Comparison of ENCODE assay signal across 8 cellular contexts in the genomic region with DNA sequence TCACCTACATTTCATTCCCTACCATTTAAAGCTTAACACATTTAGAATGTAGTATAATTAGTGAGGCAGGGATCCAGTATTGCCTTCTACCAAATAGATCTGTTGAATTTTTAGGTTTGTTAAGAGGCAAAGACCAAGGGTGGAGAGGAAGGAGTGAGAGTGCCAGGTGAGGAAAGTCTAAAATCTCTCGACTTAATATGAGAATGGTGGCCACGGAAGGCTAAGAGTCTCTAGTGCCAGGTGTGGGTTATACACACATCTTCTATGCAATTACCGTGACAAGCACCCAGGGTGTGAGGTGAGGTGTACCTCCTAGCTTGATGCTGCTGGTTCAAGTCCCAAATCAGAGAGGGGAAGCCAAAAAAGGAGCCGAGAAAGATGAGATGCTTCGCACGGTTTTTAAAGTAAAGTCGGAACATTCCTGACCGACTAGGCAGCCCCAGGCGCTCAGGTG. TPM values are rescaled to one million over a fixed set of nuclear protein-coding genes. Genes with fewer than 3 reads are reported as not detected.
DNase-seq lines count a peak whose midpoint lies in the region; ATAC-seq, FAIRE-seq and TF ChIP-seq lines count a peak whose summit lies in the region.

No MANE protein-coding gene starts in this region.

- no peaks in the 10 kb centered on the region for H3K79me1 ChIP-seq in mesenchymal stem cell (replicated peaks; ENCODE audit: low read length, poor library complexity, severe bottlenecking)

- peak overlapping the region in 1 of 2 experiments; percentile 48 for H2BK12ac ChIP-seq in mesenchymal stem cell (ENCODE audit: low read length in 2 of 2)

- in situ Hi-C loops in GM12878 (cut with MboI): no loop called here

- intact Hi-C loops in GM12878 (cut with micrococcal nuclease; ENCODE audit: unreplicated experiment): no loop called here

- POLR2A ChIA-PET in GM12878 (lab: Charles Lee): interaction anchor here (0.6 to 0.7 kb wide), 2 partner anchors 216 to 220 kb away, joined by 3 to 5 read pairs; no protein-coding TSS in a partner anchor

- H3K79me2 ChIP-seq in GM12878 (ENCODE audit: control insufficient read depth, insufficient read depth, low read length): no peaks in the 10 kb centered on the region

- no peak overlapping the region for H2AK5ac ChIP-seq in mesenchymal stem cell (ENCODE audit: low read length, severe bottlenecking)

- no peak overlapping the region for H3K4ac ChIP-seq in mesenchymal stem cell (ENCODE audit: low read depth in 1 of 2, low read length in 2 of 2)

- WGBS in HUES64: 5% methylated on average over 9 of the region's 9 CpGs
- WGBS in GM12878 (ENCODE audit: insufficient coverage, insufficient replicate concordance, low lambda C conversion rate, missing lambda C conversion rate): 1% methylated on average over 9 of the region's 9 CpGs
- WGBS in mesenchymal stem cell: 18% methylated on average over 9 of the region's 9 CpGs

- H4K20me1 ChIP-seq in GM12878 (ENCODE audit: control insufficient read depth, insufficient read depth): no peaks in the 10 kb centered on the region

- ATAC-seq in GM21423 (IDR thresholded peaks at IDR 0.05; ENCODE audit: unreplicated experiment) (peak; percentile 1), GM12878 (peak; percentile 6; the same call in 2 of the 3 replicates)

- no peak overlapping the region for H3K27ac ChIP-seq in HUES64 (ENCODE audit: low read depth, low read length)
- no peak overlapping the region for H3K27ac ChIP-seq in GM12878 (ENCODE audit: control insufficient read depth, insufficient read depth)
- H3K27ac ChIP-seq in mesenchymal stem cell (ENCODE audit: low read length, poor library complexity, severe bottlenecking): peak overlapping the region; percentile 59

- H3K14ac ChIP-seq in mesenchymal stem cell (ENCODE audit: low read length in 2 of 2): peak overlapping the region in 1 of 2 experiments; percentile 11

- BruUV-seq in GM12878 (replicated peaks; lab: Mats Ljungman, UMichigan): no TSS peak

- no peak for TF ChIP-seq POLR2A in GM12878 (IDR thresholded peaks at IDR 0.05; ENCODE audit: low read depth, low read length)

- peaks cover 13% of the 10 kb centered on the region for H3K4me1 ChIP-seq in HUES64 (ENCODE audit: insufficient read depth, low read length)
- H3K4me1 ChIP-seq in GM12878 (ENCODE audit: control insufficient read depth, insufficient read depth, low read length): no peaks in the 10 kb centered on the region
- no peaks in the 10 kb centered on the region for H3K4me1 ChIP-seq in mesenchymal stem cell (ENCODE audit: control insufficient read depth, insufficient read depth, low read depth, low read length)

- no peak overlapping the region for H3K23ac ChIP-seq in mesenchymal stem cell (ENCODE audit: low read length in 2 of 2)

- FAIRE-seq in GM12878 (lab: Jason Lieb, UNC): no peak

- CTCF ChIA-PET in GM12878 (lab: Yijun Ruan, JAX): interaction anchor here (3.0 kb wide), 1 partner anchor 40 kb away, joined by 27 read pairs; no protein-coding TSS in a partner anchor

- RAD21 ChIA-PET in GM12878 (lab: Charles Lee; ENCODE audit: unreplicated experiment): interaction anchor here (0.5 to 1.0 kb wide), 2 partner anchors 24 to 566 kb away, joined by 3 to 4 read pairs; a partner anchor contains a TSS

- H3K4me3 ChIP-seq in HUES64 (ENCODE audit: low read length): peak overlapping the region; percentile 80
- H3K4me3 ChIP-seq in GM12878: peak overlapping the region; percentile 69
- peak overlapping the region; percentile 72 to 95 for H3K4me3 ChIP-seq in mesenchymal stem cell (ENCODE audit: insufficient read depth in 1 of 2, low read depth in 1 of 2, low read length in 2 of 2)

- no peak overlapping the region for H4K91ac ChIP-seq in mesenchymal stem cell (ENCODE audit: low read length)

- H4K8ac ChIP-seq in mesenchymal stem cell (ENCODE audit: low read length): no peak overlapping the region

- peak overlapping the region; percentile 18 to 45 for H3K18ac ChIP-seq in mesenchymal stem cell (ENCODE audit: low read depth in 1 of 2, low read length in 2 of 2)

- H2AFZ ChIP-seq in GM12878 (ENCODE audit: control insufficient read depth, low read depth, low read length) (peak overlapping the region; percentile 80), mesenchymal stem cell (ENCODE audit: low read depth, low read length) (peak overlapping the region; percentile 66)

- H2BK15ac ChIP-seq in mesenchymal stem cell (ENCODE audit: low read depth, poor library complexity, severe bottlenecking): no peak overlapping the region

- no peak overlapping the region for H2BK5ac ChIP-seq in mesenchymal stem cell (ENCODE audit: low read depth, low read length, poor library complexity, severe bottlenecking)

- H3K4me2 ChIP-seq in GM12878 (ENCODE audit: control insufficient read depth, insufficient read depth) (peak overlapping the region; percentile 55), mesenchymal stem cell (ENCODE audit: low read length, poor library complexity, severe bottlenecking) (peak overlapping the region; percentile 51)

- no peak for TF ChIP-seq EP300 in GM12878 (IDR thresholded peaks at IDR 0.05; ENCODE audit: borderline replicate concordance in 1 of 2, control insufficient read depth in 1 of 2, low read depth in 2 of 2, low read length in 2 of 2)

- H3K27me3 ChIP-seq in HUES64 (ENCODE audit: insufficient read depth, low read length) (peaks cover 19% of the 10 kb centered on the region), GM12878 (replicated peaks in 1 of 2; ENCODE audit: control insufficient read depth in 2 of 2, insufficient read depth in 2 of 2, low read length in 1 of 2) (peaks cover 0 to 3% of the 10 kb centered on the region in 2 experiments; a peak in 1 of 4 replicates), mesenchymal stem cell (ENCODE audit: control insufficient read depth in 1 of 2, insufficient read depth in 1 of 2, low read length in 2 of 2) (no peaks in the 10 kb centered on the region)

- no peak for TF ChIP-seq RAD21 in GM12878 (IDR thresholded peaks at IDR 0.05; ENCODE audit: insufficient read depth, low read depth, low read length)

- H3K9me3 ChIP-seq in HUES64 (ENCODE audit: insufficient read depth, low read depth, low read length): no peaks in the 10 kb centered on the region
- H3K9me3 ChIP-seq in GM12878 (replicated peaks; ENCODE audit: control insufficient read depth, insufficient read depth, low read length): no peaks in the 10 kb centered on the region
- H3K9me3 ChIP-seq in mesenchymal stem cell (ENCODE audit: control insufficient read depth, low read length): no peaks in the 10 kb centered on the region

- no peak for TF ChIP-seq CTCF in GM12878 (IDR thresholded peaks at IDR 0.05 in 2 of 3, conservative IDR thresholded peaks at IDR 0.05 in 1 of 3; ENCODE audit: control insufficient read depth in 2 of 3, extremely low read depth in 1 of 3, insufficient read depth in 1 of 3, low read depth in 3 of 3, low read length in 3 of 3)

- H2BK120ac ChIP-seq in mesenchymal stem cell (ENCODE audit: low read depth, low read length): no peak overlapping the region

- DNase-seq in ELR (ENCODE audit: low read depth): peak; percentile 2
- DNase-seq in GM12878 (ENCODE audit: low read depth, low spot score): no peak
- DNase-seq in mesenchymal stem cell: no peak
- no peak for DNase-seq in ecto neural progenitor cell (ENCODE audit: low spot score)
- DNase-seq in KG1 (lab: John Stamatoyannopoulos, UW): no peak
- DNase-seq in stimulated activated CD4-positive, alpha-beta T cell treated with anti-CD3 and anti-CD28 coated beads, Interleukin-1b, Interleukin-23, amount 100 ng/mL, for 48 hours: no peak

- H3K9ac ChIP-seq in HUES64 (ENCODE audit: low read depth, low read length): peak overlapping the region; percentile 16; the same call in 1 of the 2 replicates
- no peak overlapping the region for H3K9ac ChIP-seq in GM12878 (ENCODE audit: control insufficient read depth, insufficient read depth, low read length)
- peak overlapping the region; percentile 93 for H3K9ac ChIP-seq in mesenchymal stem cell (ENCODE audit: low read length)

- SMC1A ChIA-PET in GM12878 (lab: Charles Lee; ENCODE audit: uncharacterized antibody, unreplicated experiment): interaction anchor here (0.6 to 1.6 kb wide), 2 partner anchors 24 to 286 kb away, joined by 3 to 8 read pairs; a partner anchor contains a TSS

- H3K36me3 ChIP-seq in HUES64 (ENCODE audit: insufficient read depth, low read length): no peaks in the 10 kb centered on the region
- H3K36me3 ChIP-seq in GM12878 (ENCODE audit: control insufficient read depth in 2 of 2, insufficient read depth in 2 of 2, low read length in 1 of 2): no peaks in the 10 kb centered on the region
- no peaks in the 10 kb centered on the region for H3K36me3 ChIP-seq in mesenchymal stem cell (ENCODE audit: control insufficient read depth in 1 of 2, insufficient read depth in 2 of 2, low read depth in 1 of 2, low read length in 2 of 2)

RNA-seq across cellular contexts. Expression of a gene that starts 0.4 kb away (rescaled TPM):
- 0.40 TPM for polyA plus RNA-seq in HUES64 (2013, experiment 1 of 2)
- 0.32 TPM for polyA plus RNA-seq in HUES64 (2013, experiment 2 of 2)
- 0.29 and 0.49 TPM in 2 replicates for total RNA-seq in GM12878 (2013; cell fraction: nucleolus; rRNA removed)
- 0.05 TPM in 1 of 2 replicates, not detected in the other for total RNA-seq in GM12878 (2014; rRNA removed)
- total RNA-seq in GM12878 (2014; rRNA removed; fragmentation: Illumina TruSeq; extraction: Trizol): 0.04 TPM in 1 of 2 replicates, not detected in the other
- total RNA-seq in GM12878 (2021): not detected in 2 replicates
- polyA plus RNA-seq in GM12878 (2011; ENCODE audit: low read depth): not detected
- 0.03 and 0.08 TPM in 2 replicates for polyA plus RNA-seq in GM12878 (2011; rRNA removed)
- 0.03 TPM in 1 of 2 replicates, not detected in the other for polyA plus RNA-seq in GM12878 (2011; cell fraction: cytosol; rRNA removed)
- 0.07 and 0.23 TPM in 2 replicates for polyA plus RNA-seq in GM12878 (2011; cell fraction: nucleus; rRNA removed)
- 0.04 TPM in 1 of 2 replicates, not detected in the other for polyA plus RNA-seq in GM12878 (2012)
- polyA plus RNA-seq in GM12878 (2014; fragmentation: Illumina TruSeq; extraction: Trizol): not detected in 2 replicates
- not detected for polyA plus RNA-seq in GM12878 (2014; fragmentation: Nextera tagmentation; extraction: Ambion mirVana)
- polyA plus RNA-seq in GM12878 (2014; rRNA removed): not detected in 2 replicates
- polyA plus RNA-seq in GM12878 (2016; fragmentation: Nextera tagmentation; extraction: Ambion mirVana): not detected
- not detected in 2 replicates for polyA minus RNA-seq in GM12878 (2011; rRNA and poly(A)+ RNA removed)
- polyA minus RNA-seq in GM12878 (2011; cell fraction: cytosol; rRNA and poly(A)+ RNA removed): not detected in 2 replicates
- polyA minus RNA-seq in GM12878 (2011; cell fraction: nucleus; rRNA and poly(A)+ RNA removed): 0.12 and 0.38 TPM in 2 replicates
- 0.55 TPM for polyA plus RNA-seq in mesenchymal stem cell (2013, experiment 1 of 2)
- 0.62 TPM for polyA plus RNA-seq in mesenchymal stem cell (2013, experiment 2 of 2)

RNA-seq across cellular contexts. Expression of a gene that starts 23.7 kb away (rescaled TPM):
- 58.0 TPM for polyA plus RNA-seq in HUES64 (2013, experiment 1 of 2)
- polyA plus RNA-seq in HUES64 (2013, experiment 2 of 2): 62.1 TPM
- total RNA-seq in GM12878 (2013; cell fraction: nucleolus; rRNA removed): 45.8 and 47.9 TPM in 2 replicates
- total RNA-seq in GM12878 (2014; rRNA removed) (51.7 and 65.3 TPM in 2 replicates), GM12878 (2014; rRNA removed; fragmentation: Illumina TruSeq; extraction: Trizol) (96.3 and 101 TPM in 2 replicates), GM12878 (2021) (58.4 and 61.4 TPM in 2 replicates)
- 17.5 TPM for polyA plus RNA-seq in GM12878 (2011; ENCODE audit: low read depth)
- polyA plus RNA-seq in GM12878 (2011; rRNA removed) (70.7 and 152 TPM in 2 replicates), GM12878 (2014; fragmentation: Illumina TruSeq; extraction: Trizol) (77.4 and 97.3 TPM in 2 replicates), GM12878 (2014; fragmentation: Nextera tagmentation; extraction: Ambion mirVana) (100 to 1,000 TPM; 183 to 209 TPM), GM12878 (2014; rRNA removed) (48.6 and 51.0 TPM in 2 replicates), GM12878 (2016; fragmentation: Nextera tagmentation; extraction: Ambion mirVana) (100 to 1,000 TPM; 163 to 175 TPM)
- 6.7 and 8.0 TPM in 2 replicates for polyA plus RNA-seq in GM12878 (2011; cell fraction: cytosol; rRNA removed)
- polyA plus RNA-seq in GM12878 (2011; cell fraction: nucleus; rRNA removed): 16.7 and 22.4 TPM in 2 replicates
- polyA plus RNA-seq in GM12878 (2012): 43.2 and 44.3 TPM in 2 replicates
- polyA minus RNA-seq in GM12878 (2011; rRNA and poly(A)+ RNA removed): 10.7 and 11.3 TPM in 2 replicates
- 9.8 and 16.6 TPM in 2 replicates for polyA minus RNA-seq in GM12878 (2011; cell fraction: cytosol; rRNA and poly(A)+ RNA removed)
- 30.6 and 39.8 TPM in 2 replicates for polyA minus RNA-seq in GM12878 (2011; cell fraction: nucleus; rRNA and poly(A)+ RNA removed)
- polyA plus RNA-seq in mesenchymal stem cell (2013, experiment 1 of 2): 57.7 TPM
- polyA plus RNA-seq in mesenchymal stem cell (2013, experiment 2 of 2): 57.3 TPM
